Comparison of ENCODE assay signal across 20 cellular contexts in genomic region chr2:120985174-120985996, GRCh38.
"Had no signal": no experiment of that assay in that cellular context is flagged by ENCODE, and none has a peak within 500 bp of the region (broad histone marks: within the 10 kb centered on the region; RNA-seq: fewer than 3 reads in every experiment).

No MANE protein-coding gene starts in this region.

- H3K27ac Mint-ChIP-seq: mesothelial cell of epicardium, natural killer cell had no signal

- H3K4me3 ChIP-seq: coronary artery, heart right ventricle, pancreas, prostate gland, right lobe of liver, skin epidermis had no signal

- H3K27ac ChIP-seq: coronary artery, heart right ventricle, pancreas, prostate gland, right lobe of liver, skin epidermis had no signal

- H3K36me3 ChIP-seq: pancreas, prostate gland, right lobe of liver had no signal

- H3K36me3 Mint-ChIP-seq: natural killer cell had no signal

- H3K4me1 ChIP-seq: heart right ventricle, pancreas, prostate gland, right lobe of liver had no signal

- H3K9me3 Mint-ChIP-seq: natural killer cell, neural crest cell had no signal

- DNase-seq: cerebellar nuclear complex; effector CD4-positive, alpha-beta T cell; foreskin melanocyte; heart right ventricle; hypothalamus; islet precursor cell; nucleus accumbens; pancreas; retina; stimulated activated CD4-positive, alpha-beta T cell treated with anti-CD3 and anti-CD28 coated beads, Interleukin-12 subunit alpha, Interleukin-12 subunit beta, amount 100 ng/mL, for 4 hours; stimulated activated naive CD4-positive, alpha-beta T cell; trophoblast cell had no signal

- H3K4me3 Mint-ChIP-seq: mesothelial cell of epicardium, natural killer cell, neural crest cell had no signal

- ATAC-seq: heart right ventricle, left lobe of liver, natural killer cell, pancreas, right lobe of liver had no signal

- H3K9me3 ChIP-seq: heart right ventricle, pancreas, prostate gland, right lobe of liver had no signal

- H3K4me1 Mint-ChIP-seq: mesothelial cell of epicardium, natural killer cell, neural crest cell had no signal

- H3K27me3 ChIP-seq: heart right ventricle, pancreas, right lobe of liver had no signal
